In genomic region chr6:43268782-43269272, GRCh38 we compare ENCODE assay signal across 1 cellular context.
TF ChIP-seq lines count a peak whose summit lies in the region.

No MANE protein-coding gene starts in this region.

TF ChIP-seq in GM23338, 12 proteins besides CTCF, POLR2A, EP300 and RAD21 (continued from another document):
- TF ChIP-seq ZNF462 (CRISPR knock-in tag; IDR thresholded peaks at IDR 0.05): no peak
- TF ChIP-seq POLR2AphosphoS5 (IDR thresholded peaks at IDR 0.05; ENCODE audit: low read depth): no peak
